9 cellular contexts compared by ENCODE assay signal in the genomic region with DNA sequence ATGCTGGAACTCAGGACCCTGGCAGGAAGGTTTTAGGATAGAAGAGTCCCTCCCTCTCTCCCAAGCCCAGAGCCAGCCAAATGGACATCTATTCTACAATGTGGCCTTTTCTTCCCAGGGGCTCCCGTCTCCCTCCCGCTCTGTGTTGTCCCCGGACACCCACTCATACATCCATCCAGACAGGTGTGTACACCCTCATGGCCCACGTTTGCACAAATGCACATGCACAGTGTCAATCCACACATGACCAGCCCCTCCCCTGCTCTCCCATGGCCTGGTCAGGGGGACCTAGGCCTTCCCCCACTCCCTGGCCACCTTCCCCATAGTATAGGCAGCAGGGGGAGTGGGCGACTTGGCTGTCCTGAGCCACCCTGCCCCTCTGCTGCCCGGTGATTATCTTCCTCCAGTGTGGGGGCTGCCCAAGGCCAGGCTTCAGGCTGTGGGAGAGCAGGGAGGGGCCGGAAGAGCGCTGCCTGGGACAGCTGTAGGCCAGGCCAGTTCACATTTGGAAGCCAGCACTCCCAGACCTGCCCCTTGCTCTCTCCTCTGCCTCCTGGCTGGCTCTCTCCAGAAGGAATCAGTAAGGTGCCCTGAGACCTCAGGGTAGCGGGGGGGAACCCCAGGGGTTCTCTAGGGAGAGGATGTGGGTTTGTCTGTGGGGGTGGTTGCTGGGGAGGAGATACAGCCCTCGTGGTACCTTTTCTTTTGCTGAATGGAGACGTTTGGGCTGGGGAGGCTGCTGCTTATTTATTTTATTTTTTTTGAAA. TPM values are rescaled to one million over a fixed set of nuclear protein-coding genes. Genes with fewer than 3 reads are reported as not detected.
DNase-seq lines count a peak whose midpoint lies in the region; ATAC-seq, FAIRE-seq and TF ChIP-seq lines count a peak whose summit lies in the region.
"Had no signal": no experiment of that assay in that cellular context is flagged by ENCODE, and none has a peak within 500 bp of the region (broad histone marks: within the 10 kb centered on the region; RNA-seq: fewer than 3 reads in every experiment).

No MANE protein-coding gene starts in this region.

- CTCF ChIA-PET in WTC11 (lab: Charles Lee) = interaction anchor here (1.0 to 6.0 kb wide), 3 partner anchors 9 to 29 kb away, joined by 5 to 73 read pairs (median 5); a partner anchor contains a TSS

- peaks cover 19% of the 10 kb centered on the region for H3K36me3 Mint-ChIP-seq in activated T-helper 2 cell treated with anti-CD3 and anti-CD28 coated beads, Interferon-gamma antibody, Interleukin-2, Interleukin-4, amounts not matched to agents 10 μg/mL and 5 μg/mL and 100 μg/mL, durations not matched to agents 14 hours and 24 hours and 36 hours (ENCODE audit: low read depth)
- no peaks in the 10 kb centered on the region for H3K36me3 Mint-ChIP-seq in WTC11

- H3K4me3 Mint-ChIP-seq in activated T-helper 2 cell treated with anti-CD3 and anti-CD28 coated beads, Interferon-gamma antibody, Interleukin-2, Interleukin-4, amounts not matched to agents 10 μg/mL and 5 μg/mL and 100 μg/mL, durations not matched to agents 14 hours and 24 hours and 36 hours (ENCODE audit: low read depth) = peak overlapping the region; percentile 82
- no peak overlapping the region for H3K4me3 Mint-ChIP-seq in WTC11

- ATAC-seq in GM19438 (IDR thresholded peaks at IDR 0.05; ENCODE audit: low read depth, unreplicated experiment) (peak; percentile 52), WTC11 (no peak)

- intact Hi-C loops in activated T-helper 2 cell treated with anti-CD3 and anti-CD28 coated beads, Interferon-gamma antibody, Interleukin-2, Interleukin-4, amounts not matched to agents 10 μg/mL and 5 μg/mL and 100 μg/mL, durations not matched to agents 14 hours and 24 hours and 36 hours (cut with micrococcal nuclease) = loop anchor here (5.0 kb wide), 1 partner anchor 1147 kb away; no protein-coding TSS in a partner anchor

- no peaks in the 10 kb centered on the region for H3K27me3 Mint-ChIP-seq in activated T-helper 2 cell treated with anti-CD3 and anti-CD28 coated beads, Interferon-gamma antibody, Interleukin-2, Interleukin-4, amounts not matched to agents 10 μg/mL and 5 μg/mL and 100 μg/mL, durations not matched to agents 14 hours and 24 hours and 36 hours (ENCODE audit: low read depth)
- H3K27me3 Mint-ChIP-seq in WTC11 (ENCODE audit: low read depth) = no peaks in the 10 kb centered on the region; the same call in 1 of the 2 replicates

- H3K27ac Mint-ChIP-seq in activated T-helper 2 cell treated with anti-CD3 and anti-CD28 coated beads, Interferon-gamma antibody, Interleukin-2, Interleukin-4, amounts not matched to agents 10 μg/mL and 5 μg/mL and 100 μg/mL, durations not matched to agents 14 hours and 24 hours and 36 hours = peak overlapping the region; percentile 99
- no peak overlapping the region for H3K27ac Mint-ChIP-seq in WTC11

- DNase-seq in KBM-7 (peak; percentile 29), WTC11 (ENCODE audit: low spot score) (no peak), pons (ENCODE audit: low spot score) (no peak), NCI-H748 treated with DMSO at 0.1 percent for 48 hours (lab: John Stamatoyannopoulos, UW) (no peak), RCC 7860 (ENCODE audit: low spot score) (no peak)
- peak; percentile 73 for DNase-seq in activated T-helper 2 cell treated with anti-CD3 and anti-CD28 coated beads, Interferon-gamma antibody, Interleukin-2, Interleukin-4, amounts not matched to agents 10 μg/mL and 5 μg/mL and 100 μg/mL, durations not matched to agents 14 hours and 24 hours and 36 hours (ENCODE audit: low spot score)
- peak in 2 of 3 donors; percentile 47 to 55 for DNase-seq in stimulated activated CD4-positive, alpha-beta T cell treated with anti-CD3 and anti-CD28 coated beads, TNF-alpha, amount 100 ng/mL, for 1 hour (ENCODE audit: low read depth in 3 of 3, low spot score in 1 of 3)

- H3K4me1 Mint-ChIP-seq in activated T-helper 2 cell treated with anti-CD3 and anti-CD28 coated beads, Interferon-gamma antibody, Interleukin-2, Interleukin-4, amounts not matched to agents 10 μg/mL and 5 μg/mL and 100 μg/mL, durations not matched to agents 14 hours and 24 hours and 36 hours (ENCODE audit: low read depth) = peaks cover 55% of the 10 kb centered on the region
- peaks cover 43% of the 10 kb centered on the region for H3K4me1 Mint-ChIP-seq in WTC11

- H3K9me3 Mint-ChIP-seq in activated T-helper 2 cell treated with anti-CD3 and anti-CD28 coated beads, Interferon-gamma antibody, Interleukin-2, Interleukin-4, amounts not matched to agents 10 μg/mL and 5 μg/mL and 100 μg/mL, durations not matched to agents 14 hours and 24 hours and 36 hours = no peaks in the 10 kb centered on the region
- H3K9me3 Mint-ChIP-seq in WTC11 = no peaks in the 10 kb centered on the region

- no peak for TF ChIP-seq CTCF in WTC11 (IDR thresholded peaks at IDR 0.05)

- FAIRE-seq in RCC 7860 (lab: Jason Lieb, UNC) = no peak

- POLR2A ChIA-PET in WTC11 (lab: Charles Lee) = no interaction called here

- in situ Hi-C loops in KBM-7 (cut with MboI; ENCODE audit: low pct_unique_long_range_greater_than_20kb, low sequenced_read_pairs) = no loop called here

TF ChIP-seq in WTC11, 78 proteins besides CTCF, POLR2A, EP300 and RAD21:
- TF ChIP-seq ZNF423 (CRISPR knock-in tag; IDR thresholded peaks at IDR 0.05) = no peak
- TF ChIP-seq ZNF396 (CRISPR knock-in tag; IDR thresholded peaks at IDR 0.05; ENCODE audit: borderline replicate concordance) = no peak
- TF ChIP-seq ATF1 (CRISPR knock-in tag; IDR thresholded peaks at IDR 0.05) = no peak
- no peak for TF ChIP-seq ZNF317 (CRISPR knock-in tag; IDR thresholded peaks at IDR 0.05; ENCODE audit: borderline replicate concordance, low read depth)
- TF ChIP-seq IRF2 (CRISPR knock-in tag; IDR thresholded peaks at IDR 0.05; ENCODE audit: borderline replicate concordance, low read depth) = no peak
- no peak for TF ChIP-seq ZNF138 (CRISPR knock-in tag; conservative IDR thresholded peaks at IDR 0.05)

RNA-seq across cellular contexts. Expression of a gene that starts 4.1 kb away (rescaled TPM):
- 388 and 398 TPM in 2 replicates for total RNA-seq in activated T-helper 2 cell treated with anti-CD3 and anti-CD28 coated beads, Interferon-gamma antibody, Interleukin-2, Interleukin-4, amounts not matched to agents 10 μg/mL and 5 μg/mL and 100 μg/mL, durations not matched to agents 14 hours and 24 hours and 36 hours
- total RNA-seq in WTC11 (2021) = 0.98 to 1.1 TPM (median 1.1 TPM) in 3 replicates

RNA-seq across cellular contexts. Expression of a gene that starts 19.9 kb away (rescaled TPM):
- total RNA-seq in activated T-helper 2 cell treated with anti-CD3 and anti-CD28 coated beads, Interferon-gamma antibody, Interleukin-2, Interleukin-4, amounts not matched to agents 10 μg/mL and 5 μg/mL and 100 μg/mL, durations not matched to agents 14 hours and 24 hours and 36 hours = 57.9 and 64.7 TPM in 2 replicates
- total RNA-seq in WTC11 (2021) = 47.2 to 58.5 TPM (median 50.9 TPM) in 3 replicates

RNA-seq across cellular contexts. Expression of a gene that starts 29.1 kb away (rescaled TPM):
- total RNA-seq in activated T-helper 2 cell treated with anti-CD3 and anti-CD28 coated beads, Interferon-gamma antibody, Interleukin-2, Interleukin-4, amounts not matched to agents 10 μg/mL and 5 μg/mL and 100 μg/mL, durations not matched to agents 14 hours and 24 hours and 36 hours = not detected in 2 replicates
- total RNA-seq in WTC11 (2021) = 0.78 to 1.1 TPM (median 1.1 TPM) in 3 replicates
- total RNA-seq: epithelial cell of proximal tubule had no signal

RNA-seq across cellular contexts. Expression of a gene that starts 41.7 kb away (rescaled TPM):
- total RNA-seq in activated T-helper 2 cell treated with anti-CD3 and anti-CD28 coated beads, Interferon-gamma antibody, Interleukin-2, Interleukin-4, amounts not matched to agents 10 μg/mL and 5 μg/mL and 100 μg/mL, durations not matched to agents 14 hours and 24 hours and 36 hours = not detected in 2 replicates
- 0.07 to 0.16 TPM (median 0.09 TPM) in 3 replicates for total RNA-seq in WTC11 (2021)

Comparison
In these comparisons a context has a peak if more than half of its experiments do, and no peak if none do; other contexts are left out.
1. DNase-seq: peak in KBM-7 (single experiment), activated T-helper 2 cell treated with anti-CD3 and anti-CD28 coated beads, Interferon-gamma antibody, Interleukin-2, Interleukin-4, amounts not matched to agents 10 μg/mL and 5 μg/mL and 100 μg/mL, durations not matched to agents 14 hours and 24 hours and 36 hours (single experiment) and stimulated activated CD4-positive, alpha-beta T cell treated with anti-CD3 and anti-CD28 coated beads, TNF-alpha, amount 100 ng/mL, for 1 hour (2 of 3); none in WTC11 (single experiment), pons (single experiment), NCI-H748 treated with DMSO at 0.1 percent for 48 hours (single experiment) and RCC 7860 (single experiment).
2. RNA of a gene that starts 4.1 kb away (total RNA-seq): 388 to 398 TPM in activated T-helper 2 cell treated with anti-CD3 and anti-CD28 coated beads, Interferon-gamma antibody, Interleukin-2, Interleukin-4, amounts not matched to agents 10 μg/mL and 5 μg/mL and 100 μg/mL, durations not matched to agents 14 hours and 24 hours and 36 hours; 0.98 to 1.1 TPM in WTC11; every median in the first group is over 100 times any median in the second.